In the genomic region with DNA sequence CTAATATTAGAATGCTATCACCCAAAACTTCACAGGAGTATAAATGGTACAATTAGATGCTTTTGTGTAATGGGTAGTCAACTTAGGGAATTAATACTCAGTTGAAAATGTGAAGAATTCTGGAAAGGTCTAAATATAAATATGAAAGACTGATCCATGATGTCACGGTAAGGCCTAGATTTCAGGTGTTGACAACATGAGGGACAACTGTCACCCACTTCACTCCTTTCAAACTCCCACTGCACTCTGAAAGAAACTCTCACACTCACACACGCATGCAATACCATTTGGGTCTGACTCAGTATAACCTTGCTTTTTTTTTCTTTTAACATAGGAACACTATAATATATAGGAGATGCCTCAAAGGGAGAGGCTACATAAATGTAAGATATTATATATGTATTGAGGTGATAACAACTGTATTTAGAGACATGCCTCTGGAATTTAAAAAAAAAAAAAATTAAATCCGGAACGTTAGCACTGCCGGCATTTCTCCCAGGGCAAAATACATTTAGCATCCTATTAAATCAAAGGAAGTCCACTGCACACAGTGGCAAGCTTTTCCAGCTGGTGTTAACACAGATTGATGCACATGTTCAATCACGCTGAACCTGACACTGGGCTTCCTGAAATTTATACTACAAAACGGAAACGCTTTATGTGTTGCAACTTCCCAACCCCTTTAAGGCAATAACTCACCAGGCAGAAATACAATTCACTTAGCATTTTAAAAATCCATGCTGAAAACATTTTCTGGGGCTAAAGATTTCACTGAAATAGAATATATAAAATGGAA, we compare ENCODE assay signal across 14 cellular contexts.
A peak's percentile ranks its signal among the peaks of the same experiment; 100 is the strongest.
DNase-seq lines count a peak whose midpoint lies in the region; ATAC-seq and TF ChIP-seq lines count a peak whose summit lies in the region.
"Had no signal": no experiment of that assay in that cellular context is flagged by ENCODE, and none has a peak within 500 bp of the region (broad histone marks: within the 10 kb centered on the region; RNA-seq: fewer than 3 reads in every experiment).

No MANE protein-coding gene starts in this region.

- DNase-seq in HL-60 (ENCODE audit: low read depth in 1 of 2, low spot score in 1 of 2) (peak; percentile 8 to 19), NCI-H146 treated with DMSO at 0.1 percent for 48 hours (lab: John Stamatoyannopoulos, UW; ENCODE audit: unreplicated experiment) (peak; percentile 57), dermis blood vessel endothelial cell (peak; percentile 87), lung microvascular endothelial cell (ENCODE audit: low read depth in 2 of 2) (peak; percentile 89 to 91), T-helper 17 cell (no peak), mesothelial cell of epicardium (ENCODE audit: low spot score in 2 of 2, unreplicated experiment in 2 of 2) (no peak), NCI-H187 treated with DMSO at 0.1 percent for 48 hours (lab: John Stamatoyannopoulos, UW) (no peak)
- DNase-seq: ACHN, HFFc6, MM.1S, NCI-H2107, NCI-H226, NCI-H526, SIG-M5 had no signal

- ATAC-seq in T-helper 17 cell = no peak

- H3K4me1 Mint-ChIP-seq in T-helper 17 cell = peaks cover 3% of the 10 kb centered on the region
- H3K4me1 Mint-ChIP-seq in mesothelial cell of epicardium = no peaks in the 10 kb centered on the region

- H3K9me3 ChIP-seq in T-helper 17 cell (ENCODE audit: control insufficient read depth, low read length, poor library complexity, severe bottlenecking) = peaks cover 5% of the 10 kb centered on the region

- H3K27me3 ChIP-seq in HL-60 (ENCODE audit: insufficient read depth, poor library complexity, severe bottlenecking) = no peaks in the 10 kb centered on the region

- no peak for TF ChIP-seq CTCF in HL-60 (IDR thresholded peaks at IDR 0.05; ENCODE audit: insufficient read depth, low read length)
- TF ChIP-seq CTCF in mesothelial cell of epicardium (IDR thresholded peaks at IDR 0.05; ENCODE audit: unreplicated experiment) = no peak

- peaks cover 11% of the 10 kb centered on the region for H3K9me3 Mint-ChIP-seq in mesothelial cell of epicardium
- H3K9me3 Mint-ChIP-seq: HFFc6 had no signal

- H3K27me3 Mint-ChIP-seq in T-helper 17 cell (no peaks in the 10 kb centered on the region), mesothelial cell of epicardium (ENCODE audit: low read depth) (no peaks in the 10 kb centered on the region)

- H3K27ac ChIP-seq in HL-60 (replicated peaks) = no peak overlapping the region

- H3K36me3 Mint-ChIP-seq in T-helper 17 cell (ENCODE audit: low read depth) (peaks cover 10% of the 10 kb centered on the region), mesothelial cell of epicardium (peaks cover 25% of the 10 kb centered on the region)

- H3K4me3 Mint-ChIP-seq in T-helper 17 cell (no peak overlapping the region), mesothelial cell of epicardium (no peak overlapping the region)
- H3K4me3 Mint-ChIP-seq: HFFc6 had no signal

- H3K27ac Mint-ChIP-seq in T-helper 17 cell (no peak overlapping the region), mesothelial cell of epicardium (no peak overlapping the region)
- H3K27ac Mint-ChIP-seq: HFFc6 had no signal

- no peak overlapping the region for H3K4me3 ChIP-seq in HL-60 (replicated peaks; ENCODE audit: insufficient read depth, low read length)

Comparison
In these comparisons a context has a peak if more than half of its experiments do, and no peak if none do; other contexts are left out.
1. DNase-seq: peak in HL-60 (2 of 2), NCI-H146 treated with DMSO at 0.1 percent for 48 hours (single experiment), dermis blood vessel endothelial cell (single experiment) and lung microvascular endothelial cell (2 of 2); none in T-helper 17 cell (0 of 3), mesothelial cell of epicardium (0 of 2) and NCI-H187 treated with DMSO at 0.1 percent for 48 hours (single experiment).